Comparison of ENCODE assay signal across 1 cellular context in the genomic region with DNA sequence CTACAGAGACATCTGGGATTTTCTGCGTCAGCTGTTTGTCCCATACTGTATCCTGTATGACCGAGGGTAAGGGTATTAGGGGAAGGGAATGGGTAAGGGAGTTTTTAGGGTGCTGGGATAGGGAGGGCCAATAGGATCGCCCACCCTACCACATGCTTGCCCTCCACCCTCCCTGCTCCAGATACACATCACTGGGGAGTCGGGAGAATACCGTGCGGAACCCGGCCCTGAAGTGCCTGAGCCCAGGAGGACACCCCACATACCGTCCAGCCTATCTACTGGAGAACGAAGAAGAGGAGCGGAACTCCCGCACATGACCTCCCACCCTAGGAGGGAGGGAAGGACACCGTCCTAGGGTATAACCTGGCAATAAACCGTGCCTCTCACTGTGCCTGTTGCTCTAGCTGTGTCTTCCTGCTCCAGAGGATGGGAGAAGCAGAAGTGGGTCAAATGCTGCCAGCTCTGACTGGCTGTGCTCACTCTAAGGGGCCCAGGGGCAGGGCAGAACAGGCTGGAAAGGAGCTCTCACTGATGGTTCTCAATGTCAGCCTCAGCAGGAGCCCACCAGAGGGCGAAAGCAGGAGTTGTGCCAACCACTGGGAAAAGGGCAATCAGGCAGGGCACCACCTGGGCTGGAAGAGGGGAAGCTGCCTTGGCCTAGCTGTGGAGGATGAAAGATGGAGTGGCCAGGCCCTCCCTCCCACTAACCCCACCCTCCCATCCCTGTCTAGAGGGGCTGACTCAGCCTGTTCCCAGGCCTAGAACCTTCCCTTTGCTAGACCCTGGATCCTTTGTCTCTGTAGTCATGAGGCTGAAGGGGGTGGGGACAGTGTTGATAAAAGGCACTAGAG.
TF ChIP-seq lines count a peak whose summit lies in the region.

No MANE protein-coding gene starts in this region.

TF ChIP-seq in K562, 482 proteins besides CTCF, POLR2A, EP300 and RAD21 (continued from another document):
- TF ChIP-seq, protein P1, sequence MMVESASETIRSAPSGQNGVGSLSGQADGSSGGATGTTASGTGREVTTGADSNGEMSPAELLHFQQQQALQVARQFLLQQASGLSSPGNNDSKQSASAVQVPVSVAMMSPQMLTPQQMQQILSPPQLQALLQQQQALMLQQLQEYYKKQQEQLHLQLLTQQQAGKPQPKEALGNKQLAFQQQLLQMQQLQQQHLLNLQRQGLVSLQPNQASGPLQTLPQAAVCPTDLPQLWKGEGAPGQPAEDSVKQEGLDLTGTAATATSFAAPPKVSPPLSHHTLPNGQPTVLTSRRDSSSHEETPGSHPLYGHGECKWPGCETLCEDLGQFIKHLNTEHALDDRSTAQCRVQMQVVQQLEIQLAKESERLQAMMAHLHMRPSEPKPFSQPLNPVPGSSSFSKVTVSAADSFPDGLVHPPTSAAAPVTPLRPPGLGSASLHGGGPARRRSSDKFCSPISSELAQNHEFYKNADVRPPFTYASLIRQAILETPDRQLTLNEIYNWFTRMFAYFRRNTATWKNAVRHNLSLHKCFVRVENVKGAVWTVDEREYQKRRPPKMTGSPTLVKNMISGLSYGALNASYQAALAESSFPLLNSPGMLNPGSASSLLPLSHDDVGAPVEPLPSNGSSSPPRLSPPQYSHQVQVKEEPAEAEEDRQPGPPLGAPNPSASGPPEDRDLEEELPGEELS (CRISPR knock-in tag; IDR thresholded peaks at IDR 0.05; ENCODE audit: borderline replicate concordance), result no peak
- TF ChIP-seq SRSF9 (IDR thresholded peaks at IDR 0.05; ENCODE audit: borderline replicate concordance, low read depth, low read length) (no peak), MCM3 (IDR thresholded peaks at IDR 0.05) (no peak), LEF1 (IDR thresholded peaks at IDR 0.05) (no peak), ERF (CRISPR knock-in tag; IDR thresholded peaks at IDR 0.05) (no peak), CBX8 (IDR thresholded peaks at IDR 0.05; ENCODE audit: borderline replicate concordance, extremely low read depth, low read depth, low read length, poor library complexity, severe bottlenecking) (no peak), ZNF175 (CRISPR knock-in tag; IDR thresholded peaks at IDR 0.05; ENCODE audit: low read depth) (no peak), RCOR1 (IDR thresholded peaks at IDR 0.05; ENCODE audit: borderline replicate concordance in 1 of 2, low read depth in 2 of 2, low read length in 2 of 2) (peak in 1 of 2 experiments; percentile 69; a peak in 1 of 4 replicates), GTF2E2 (tag; IDR thresholded peaks at IDR 0.05) (no peak)
- TF ChIP-seq, protein P2, sequence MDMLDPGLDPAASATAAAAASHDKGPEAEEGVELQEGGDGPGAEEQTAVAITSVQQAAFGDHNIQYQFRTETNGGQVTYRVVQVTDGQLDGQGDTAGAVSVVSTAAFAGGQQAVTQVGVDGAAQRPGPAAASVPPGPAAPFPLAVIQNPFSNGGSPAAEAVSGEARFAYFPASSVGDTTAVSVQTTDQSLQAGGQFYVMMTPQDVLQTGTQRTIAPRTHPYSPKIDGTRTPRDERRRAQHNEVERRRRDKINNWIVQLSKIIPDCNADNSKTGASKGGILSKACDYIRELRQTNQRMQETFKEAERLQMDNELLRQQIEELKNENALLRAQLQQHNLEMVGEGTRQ (CRISPR knock-in tag; IDR thresholded peaks at IDR 0.05), result no peak
- TF ChIP-seq, protein P3, sequence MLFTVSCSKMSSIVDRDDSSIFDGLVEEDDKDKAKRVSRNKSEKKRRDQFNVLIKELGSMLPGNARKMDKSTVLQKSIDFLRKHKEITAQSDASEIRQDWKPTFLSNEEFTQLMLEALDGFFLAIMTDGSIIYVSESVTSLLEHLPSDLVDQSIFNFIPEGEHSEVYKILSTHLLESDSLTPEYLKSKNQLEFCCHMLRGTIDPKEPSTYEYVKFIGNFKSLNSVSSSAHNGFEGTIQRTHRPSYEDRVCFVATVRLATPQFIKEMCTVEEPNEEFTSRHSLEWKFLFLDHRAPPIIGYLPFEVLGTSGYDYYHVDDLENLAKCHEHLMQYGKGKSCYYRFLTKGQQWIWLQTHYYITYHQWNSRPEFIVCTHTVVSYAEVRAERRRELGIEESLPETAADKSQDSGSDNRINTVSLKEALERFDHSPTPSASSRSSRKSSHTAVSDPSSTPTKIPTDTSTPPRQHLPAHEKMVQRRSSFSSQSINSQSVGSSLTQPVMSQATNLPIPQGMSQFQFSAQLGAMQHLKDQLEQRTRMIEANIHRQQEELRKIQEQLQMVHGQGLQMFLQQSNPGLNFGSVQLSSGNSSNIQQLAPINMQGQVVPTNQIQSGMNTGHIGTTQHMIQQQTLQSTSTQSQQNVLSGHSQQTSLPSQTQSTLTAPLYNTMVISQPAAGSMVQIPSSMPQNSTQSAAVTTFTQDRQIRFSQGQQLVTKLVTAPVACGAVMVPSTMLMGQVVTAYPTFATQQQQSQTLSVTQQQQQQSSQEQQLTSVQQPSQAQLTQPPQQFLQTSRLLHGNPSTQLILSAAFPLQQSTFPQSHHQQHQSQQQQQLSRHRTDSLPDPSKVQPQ (CRISPR knock-in tag; IDR thresholded peaks at IDR 0.05; ENCODE audit: borderline replicate concordance), result peak; percentile 64; the same call in 1 of the 2 replicates
- TF ChIP-seq, protein P4, sequence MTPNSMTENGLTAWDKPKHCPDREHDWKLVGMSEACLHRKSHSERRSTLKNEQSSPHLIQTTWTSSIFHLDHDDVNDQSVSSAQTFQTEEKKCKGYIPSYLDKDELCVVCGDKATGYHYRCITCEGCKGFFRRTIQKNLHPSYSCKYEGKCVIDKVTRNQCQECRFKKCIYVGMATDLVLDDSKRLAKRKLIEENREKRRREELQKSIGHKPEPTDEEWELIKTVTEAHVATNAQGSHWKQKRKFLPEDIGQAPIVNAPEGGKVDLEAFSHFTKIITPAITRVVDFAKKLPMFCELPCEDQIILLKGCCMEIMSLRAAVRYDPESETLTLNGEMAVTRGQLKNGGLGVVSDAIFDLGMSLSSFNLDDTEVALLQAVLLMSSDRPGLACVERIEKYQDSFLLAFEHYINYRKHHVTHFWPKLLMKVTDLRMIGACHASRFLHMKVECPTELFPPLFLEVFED (CRISPR knock-in tag; conservative IDR thresholded peaks at IDR 0.05), result no peak
